Comparison of ENCODE assay signal across 1 cellular context in genomic region chr10:11307004-11307403, GRCh38.
TF ChIP-seq lines count a peak whose summit lies in the region.

No MANE protein-coding gene starts in this region.

TF ChIP-seq in WTC11, 78 proteins besides CTCF, POLR2A, EP300 and RAD21 (continued from another document):
- no peak for TF ChIP-seq PREB (CRISPR knock-in tag; IDR thresholded peaks at IDR 0.05; ENCODE audit: borderline replicate concordance)
- no peak for TF ChIP-seq ZNF219 (CRISPR knock-in tag; IDR thresholded peaks at IDR 0.05; ENCODE audit: borderline replicate concordance)
- TF ChIP-seq ZNF138 (CRISPR knock-in tag; conservative IDR thresholded peaks at IDR 0.05), result no peak
- TF ChIP-seq CBFB (CRISPR knock-in tag; IDR thresholded peaks at IDR 0.05; ENCODE audit: low read depth), result no peak
- TF ChIP-seq ESRRA (CRISPR knock-in tag; IDR thresholded peaks at IDR 0.05; ENCODE audit: borderline replicate concordance), result no peak
- TF ChIP-seq ZNF416 (CRISPR knock-in tag; IDR thresholded peaks at IDR 0.05), result no peak
- TF ChIP-seq ZNF281 (CRISPR knock-in tag; IDR thresholded peaks at IDR 0.05), result no peak
- no peak for TF ChIP-seq RELA (CRISPR knock-in tag; IDR thresholded peaks at IDR 0.05; ENCODE audit: borderline replicate concordance)
- no peak for TF ChIP-seq TEAD1 (CRISPR knock-in tag; IDR thresholded peaks at IDR 0.05)
- TF ChIP-seq, protein P1, sequence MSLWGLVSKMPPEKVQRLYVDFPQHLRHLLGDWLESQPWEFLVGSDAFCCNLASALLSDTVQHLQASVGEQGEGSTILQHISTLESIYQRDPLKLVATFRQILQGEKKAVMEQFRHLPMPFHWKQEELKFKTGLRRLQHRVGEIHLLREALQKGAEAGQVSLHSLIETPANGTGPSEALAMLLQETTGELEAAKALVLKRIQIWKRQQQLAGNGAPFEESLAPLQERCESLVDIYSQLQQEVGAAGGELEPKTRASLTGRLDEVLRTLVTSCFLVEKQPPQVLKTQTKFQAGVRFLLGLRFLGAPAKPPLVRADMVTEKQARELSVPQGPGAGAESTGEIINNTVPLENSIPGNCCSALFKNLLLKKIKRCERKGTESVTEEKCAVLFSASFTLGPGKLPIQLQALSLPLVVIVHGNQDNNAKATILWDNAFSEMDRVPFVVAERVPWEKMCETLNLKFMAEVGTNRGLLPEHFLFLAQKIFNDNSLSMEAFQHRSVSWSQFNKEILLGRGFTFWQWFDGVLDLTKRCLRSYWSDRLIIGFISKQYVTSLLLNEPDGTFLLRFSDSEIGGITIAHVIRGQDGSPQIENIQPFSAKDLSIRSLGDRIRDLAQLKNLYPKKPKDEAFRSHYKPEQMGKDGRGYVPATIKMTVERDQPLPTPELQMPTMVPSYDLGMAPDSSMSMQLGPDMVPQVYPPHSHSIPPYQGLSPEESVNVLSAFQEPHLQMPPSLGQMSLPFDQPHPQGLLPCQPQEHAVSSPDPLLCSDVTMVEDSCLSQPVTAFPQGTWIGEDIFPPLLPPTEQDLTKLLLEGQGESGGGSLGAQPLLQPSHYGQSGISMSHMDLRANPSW (CRISPR knock-in tag; conservative IDR thresholded peaks at IDR 0.05; ENCODE audit: low read depth), result no peak
- TF ChIP-seq ELF4 (CRISPR knock-in tag; IDR thresholded peaks at IDR 0.05; ENCODE audit: low read depth), result no peak
